Comparison of ENCODE assay signal across 2 cellular contexts in genomic region chr14:24982472-24983155, GRCh38.
TF ChIP-seq lines count a peak whose summit lies in the region.

No MANE protein-coding gene starts in this region.

TF ChIP-seq in SK-N-SH, 30 proteins besides CTCF, POLR2A, EP300 and RAD21 (continued from another document):
- TF ChIP-seq USF2 (IDR thresholded peaks at IDR 0.05; ENCODE audit: borderline replicate concordance, low read depth, low read length) (no peak), ZBTB33 (IDR thresholded peaks at IDR 0.05; ENCODE audit: borderline replicate concordance, low read depth) (no peak), TAF1 (IDR thresholded peaks at IDR 0.05; ENCODE audit: borderline replicate concordance, low read depth, low read length) (no peak), YY1 (IDR thresholded peaks at IDR 0.05; ENCODE audit: low read depth) (no peak), USF1 (IDR thresholded peaks at IDR 0.05; ENCODE audit: borderline replicate concordance, low read depth) (no peak), GABPA (IDR thresholded peaks at IDR 0.05; ENCODE audit: low read depth) (no peak), SMC3 (IDR thresholded peaks at IDR 0.05; ENCODE audit: low read depth, low read length) (no peak)

TF ChIP-seq in SK-N-SH treated with all-trans-retinoic acid at 6 μM for 48 hours, 23 proteins besides CTCF, POLR2A, EP300 and RAD21 (continued from another document):
- no peak for TF ChIP-seq CSRNP3 (CRISPR knock-in tag; IDR thresholded peaks at IDR 0.05)
- no peak for TF ChIP-seq ZNF70 (CRISPR knock-in tag; IDR thresholded peaks at IDR 0.05)
- no peak for TF ChIP-seq TOX (CRISPR knock-in tag; IDR thresholded peaks at IDR 0.05; ENCODE audit: borderline replicate concordance)
